25 cellular contexts compared by ENCODE assay signal in the genomic region with DNA sequence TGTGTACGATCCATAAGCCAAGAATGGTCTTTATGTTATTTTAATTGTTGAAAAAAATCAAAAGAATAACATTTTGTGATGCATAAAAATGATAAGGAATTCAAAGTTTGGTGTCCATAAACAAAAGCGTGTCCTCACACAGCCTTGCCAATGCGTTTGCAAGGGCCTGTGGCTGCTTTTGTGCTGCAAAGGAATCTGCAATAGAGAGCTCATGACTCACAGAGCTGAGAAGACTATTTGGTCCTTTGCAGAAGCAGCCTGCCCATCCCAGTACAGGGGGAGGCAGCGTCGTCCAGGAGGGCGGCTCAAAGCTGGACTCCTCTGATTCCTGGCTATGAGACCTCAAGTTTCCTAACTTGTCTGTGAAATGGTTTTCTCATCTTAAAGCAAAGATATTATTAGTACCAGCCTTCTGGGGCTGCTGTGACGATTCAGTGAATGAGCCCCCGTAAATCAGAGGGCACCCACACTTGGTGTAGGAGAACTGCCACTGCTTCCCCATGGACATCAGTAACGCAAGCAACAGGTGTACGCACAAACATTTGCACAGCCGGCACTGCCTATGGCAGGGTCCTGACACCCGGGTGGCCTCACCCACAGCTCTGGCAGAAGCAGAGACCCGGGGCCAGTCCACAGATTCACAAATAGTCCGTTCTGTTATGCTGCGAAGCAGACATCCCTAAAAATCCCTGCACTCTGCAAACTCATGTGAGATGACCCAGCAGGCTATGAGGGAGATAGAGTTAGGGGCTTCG.
DNase-seq lines count a peak whose midpoint lies in the region; ATAC-seq and TF ChIP-seq lines count a peak whose summit lies in the region.
"Had no signal": no experiment of that assay in that cellular context is flagged by ENCODE, and none has a peak within 500 bp of the region (broad histone marks: within the 10 kb centered on the region; RNA-seq: fewer than 3 reads in every experiment).

No MANE protein-coding gene starts in this region.

- H3K27me3 ChIP-seq in right cardiac atrium (ENCODE audit: control insufficient read depth, insufficient read depth): no peaks in the 10 kb centered on the region
- no peaks in the 10 kb centered on the region for H3K27me3 ChIP-seq in CD8-positive, alpha-beta T cell (ENCODE audit: insufficient read depth, low read length)
- H3K27me3 ChIP-seq: BLaER1 treated with 17β-estradiol and CSF1 and Interleukin-3, amounts not matched to agents 10 nM and 100 nM; heart right ventricle; Peyer's patch; testis had no signal

- no peaks in the 10 kb centered on the region for H3K36me3 Mint-ChIP-seq in CD8-positive, alpha-beta T cell
- H3K36me3 Mint-ChIP-seq: activated CD4-positive, alpha-beta memory T cell treated with anti-CD3 and anti-CD28 coated beads for 36 hours had no signal

- POLR2A ChIA-PET in CD8-positive, alpha-beta T cell (lab: Charles Lee): no interaction called here

- TF ChIP-seq CTCF in astrocyte of the spinal cord (IDR thresholded peaks at IDR 0.05; ENCODE audit: low read depth, low read length): no peak
- no peak for TF ChIP-seq CTCF in CD8-positive, alpha-beta T cell (IDR thresholded peaks at IDR 0.05)

- no peak overlapping the region for H3K27ac ChIP-seq in right cardiac atrium (ENCODE audit: low read length)
- H3K27ac ChIP-seq in CD8-positive, alpha-beta T cell (ENCODE audit: low read depth, low read length): no peak overlapping the region
- H3K27ac ChIP-seq: heart right ventricle, testis had no signal

- H3K9me3 Mint-ChIP-seq in CD8-positive, alpha-beta T cell: peaks cover 8% of the 10 kb centered on the region

- no peaks in the 10 kb centered on the region for H3K36me3 ChIP-seq in CD8-positive, alpha-beta T cell (ENCODE audit: insufficient read depth, low read length)
- H3K36me3 ChIP-seq: BLaER1 treated with 17β-estradiol and CSF1 and Interleukin-3, amounts not matched to agents 10 nM and 100 nM; heart right ventricle; Peyer's patch had no signal

- peaks cover 4% of the 10 kb centered on the region for H3K27me3 Mint-ChIP-seq in CD8-positive, alpha-beta T cell (ENCODE audit: low read depth)

- peak; percentile 17 for DNase-seq in Right ventricle myocardium inferior (ENCODE audit: missing footprints)
- DNase-seq in right cardiac atrium: no peak
- DNase-seq in astrocyte of the spinal cord (ENCODE audit: low read depth, low spot score): peak; percentile 40
- DNase-seq in iris pigment epithelial cell (ENCODE audit: low read depth): peak; percentile 84
- DNase-seq in activated CD8-positive, alpha-beta memory T cell treated with anti-CD3 and anti-CD28 coated beads for 24 hours: no peak
- DNase-seq in CD8-positive, alpha-beta T cell: no peak
- DNase-seq in posterior vena cava (ENCODE audit: low spot score): no peak
- DNase-seq: 8988T; activated CD4-positive, alpha-beta memory T cell treated with anti-CD3 and anti-CD28 coated beads for 36 hours; activated gamma-delta T cell; activated naive CD8-positive, alpha-beta T cell treated with anti-CD3 and anti-CD28 coated beads, Interleukin-2, amount 50 U/mL, for 24 hours; activated T-cell treated with anti-CD3 and anti-CD28 coated beads for 4 hours; H7; heart right ventricle; left ventricle myocardium superior; NCI-H1417 treated with DMSO at 0.1 percent for 48 hours; NCI-H524; nephron progenitor cell; Peyer's patch; T-helper 9 cell; testis had no signal

- CTCF ChIA-PET in CD8-positive, alpha-beta T cell (lab: Charles Lee): no interaction called here

- no peaks in the 10 kb centered on the region for H3K4me1 ChIP-seq in right cardiac atrium (ENCODE audit: control insufficient read depth, insufficient read depth, low read length)
- H3K4me1 ChIP-seq in CD8-positive, alpha-beta T cell (ENCODE audit: insufficient read depth, low read length): no peaks in the 10 kb centered on the region
- H3K4me1 ChIP-seq: heart right ventricle had no signal

- no peaks in the 10 kb centered on the region for H3K4me1 Mint-ChIP-seq in CD8-positive, alpha-beta T cell (ENCODE audit: low read depth)
- H3K4me1 Mint-ChIP-seq: activated naive CD8-positive, alpha-beta T cell treated with anti-CD3 and anti-CD28 coated beads, Interleukin-2, amount 50 U/mL, for 24 hours had no signal

- no peak for ATAC-seq in Right ventricle myocardium inferior
- ATAC-seq in right cardiac atrium: no peak
- ATAC-seq in GM19397 (IDR thresholded peaks at IDR 0.05; ENCODE audit: unreplicated experiment): no peak
- no peak for ATAC-seq in CD8-positive, alpha-beta T cell
- ATAC-seq: activated naive CD8-positive, alpha-beta T cell treated with anti-CD3 and anti-CD28 coated beads, Interleukin-2, amount 50 U/mL, for 24 hours; heart right ventricle; left ventricle myocardium superior had no signal

- WGBS in right cardiac atrium: 83% methylated on average over 16 of the region's 16 CpGs

- in situ Hi-C loops in astrocyte of the spinal cord (cut with HindIII; ENCODE audit: low sequenced_read_pairs): no loop called here

- no peak overlapping the region for H3K4me3 ChIP-seq in right cardiac atrium (ENCODE audit: low read length)
- no peak overlapping the region for H3K4me3 ChIP-seq in astrocyte of the spinal cord (ENCODE audit: low read depth, low read length)
- H3K4me3 ChIP-seq in CD8-positive, alpha-beta T cell (ENCODE audit: low read depth, low read length): no peak overlapping the region
- H3K4me3 ChIP-seq: Peyer's patch, testis had no signal

- H3K27ac Mint-ChIP-seq in CD8-positive, alpha-beta T cell: no peak overlapping the region
- H3K27ac Mint-ChIP-seq: activated CD4-positive, alpha-beta memory T cell treated with anti-CD3 and anti-CD28 coated beads for 36 hours; activated naive CD8-positive, alpha-beta T cell treated with anti-CD3 and anti-CD28 coated beads, Interleukin-2, amount 50 U/mL, for 24 hours; IgD-negative memory B cell; mesothelial cell of epicardium had no signal

- intact Hi-C loops in Right ventricle myocardium inferior (cut with DNase I): loop anchor here (5.0 kb wide), 1 partner anchor 1709 kb away; no protein-coding TSS in a partner anchor
- intact Hi-C loops in right cardiac atrium (cut with DNase I): loop anchor here in 1 of 4 donors (10.0 kb wide), 1 partner anchor 261 kb away; no protein-coding TSS in a partner anchor
- intact Hi-C loops in CD8-positive, alpha-beta T cell (cut with DNase I, micrococcal nuclease): loop anchor here in 1 of 2 experiments (10.0 kb wide), 1 partner anchor 261 kb away; no protein-coding TSS in a partner anchor
- intact Hi-C loops in posterior vena cava (cut with DNase I): loop anchor here in 1 of 2 donors (10.0 kb wide), 1 partner anchor 261 kb away; no protein-coding TSS in a partner anchor

- H3K4me3 Mint-ChIP-seq in CD8-positive, alpha-beta T cell: no peak overlapping the region
- H3K4me3 Mint-ChIP-seq: activated CD4-positive, alpha-beta memory T cell treated with anti-CD3 and anti-CD28 coated beads for 36 hours; activated naive CD8-positive, alpha-beta T cell treated with anti-CD3 and anti-CD28 coated beads, Interleukin-2, amount 50 U/mL, for 24 hours; mesothelial cell of epicardium; nephron progenitor cell had no signal

- H3K9me3 ChIP-seq in right cardiac atrium (ENCODE audit: control insufficient read depth, low read length): peaks cover 1% of the 10 kb centered on the region
- H3K9me3 ChIP-seq in CD8-positive, alpha-beta T cell (ENCODE audit: low read length): no peaks in the 10 kb centered on the region
- H3K9me3 ChIP-seq: testis had no signal

Comparison
In these comparisons a context has a peak if more than half of its experiments do, and no peak if none do; other contexts are left out.
1. DNase-seq: peak in Right ventricle myocardium inferior (single experiment), astrocyte of the spinal cord (single experiment) and iris pigment epithelial cell (single experiment); none in right cardiac atrium (0 of 3), activated CD8-positive, alpha-beta memory T cell treated with anti-CD3 and anti-CD28 coated beads for 24 hours (single experiment), CD8-positive, alpha-beta T cell (0 of 7) and posterior vena cava (single experiment).